1 cellular context compared by ENCODE assay signal in genomic region chr7:5594616-5595544, GRCh38.
A peak's percentile ranks its signal among the peaks of the same experiment; 100 is the strongest.
TF ChIP-seq lines count a peak whose summit lies in the region.

No MANE protein-coding gene starts in this region.

TF ChIP-seq in K562, 482 proteins besides CTCF, POLR2A, EP300 and RAD21 (continued from another document):
- TF ChIP-seq BCLAF1 (IDR thresholded peaks at IDR 0.05; ENCODE audit: borderline replicate concordance in 1 of 2, control insufficient read depth in 1 of 2, low read depth in 2 of 2, low read length in 1 of 2) (0 out of 4 replicates have a peak, but pooled peaks of 1 of the 2 experiments have one; percentile 41), ATF7 (IDR thresholded peaks at IDR 0.05) (no peak), ZNF639 (CRISPR knock-in tag; conservative IDR thresholded peaks at IDR 0.05 in 1 of 2, IDR thresholded peaks at IDR 0.05 in 1 of 2) (no peak), SLC30A9 (CRISPR knock-in tag; IDR thresholded peaks at IDR 0.05) (no peak), KLF1 (tag; IDR thresholded peaks at IDR 0.05) (no peak), SETDB1 (IDR thresholded peaks at IDR 0.05; ENCODE audit: low read length) (peak; percentile 15), ZNF668 (CRISPR knock-in tag; IDR thresholded peaks at IDR 0.05) (no peak), STAT5B (CRISPR knock-in tag; IDR thresholded peaks at IDR 0.05) (no peak), NFE2 (IDR thresholded peaks at IDR 0.05; ENCODE audit: low read depth) (no peak), AFF4 (CRISPR knock-in tag; IDR thresholded peaks at IDR 0.05) (peak; percentile 20), THAP12 (CRISPR knock-in tag; IDR thresholded peaks at IDR 0.05) (0 out of 2 replicates have a peak, but pooled peaks have one; percentile 44), CCNT2 (IDR thresholded peaks at IDR 0.05; ENCODE audit: borderline replicate concordance, extremely low read depth, insufficient read length, low read depth, low read length) (peak; percentile 46), ERF (CRISPR knock-in tag; IDR thresholded peaks at IDR 0.05) (no peak), CBFB (CRISPR knock-in tag; IDR thresholded peaks at IDR 0.05) (0 out of 2 replicates have a peak, but pooled peaks have one; percentile 51), KLF10 (CRISPR knock-in tag; IDR thresholded peaks at IDR 0.05) (no peak), BCOR (IDR thresholded peaks at IDR 0.05) (peak; percentile 73), ZNF512 (tag; IDR thresholded peaks at IDR 0.05) (no peak), ELK1 (CRISPR knock-in tag; IDR thresholded peaks at IDR 0.05) (no peak), E2F3 (CRISPR knock-in tag; IDR thresholded peaks at IDR 0.05) (no peak), OTX1 (CRISPR knock-in tag; IDR thresholded peaks at IDR 0.05) (no peak), SNRNP70 (optimal IDR thresholded peaks at IDR 0.05; ENCODE audit: low read depth, low read length) (no peak), FUS (optimal IDR thresholded peaks at IDR 0.05; ENCODE audit: low read depth, low read length) (no peak), PRPF4 (IDR thresholded peaks at IDR 0.05; ENCODE audit: insufficient read depth, low read depth, low read length, poor library complexity, severe bottlenecking) (no peak), YY1 (IDR thresholded peaks at IDR 0.05; ENCODE audit: borderline replicate concordance in 1 of 3, control insufficient read depth in 1 of 3, extremely low read depth in 1 of 3, insufficient read depth in 3 of 3, insufficient read length in 1 of 3, insufficient replicate concordance in 2 of 3, low read depth in 1 of 3, low read length in 2 of 3) (peak in 1 of 3 experiments; percentile 30), GATAD2B (IDR thresholded peaks at IDR 0.05; ENCODE audit: borderline replicate concordance) (peak; percentile 23; the same call in 1 of the 2 replicates), NR2C1 (IDR thresholded peaks at IDR 0.05) (no peak), NR2C1 (tag; IDR thresholded peaks at IDR 0.05) (no peak), FOXK1 (CRISPR knock-in tag; IDR thresholded peaks at IDR 0.05; ENCODE audit: borderline replicate concordance) (peak; percentile 86; the same call in 1 of the 2 replicates), TOE1 (IDR thresholded peaks at IDR 0.05; ENCODE audit: borderline replicate concordance) (0 out of 2 replicates have a peak, but pooled peaks have one; percentile 16), TOE1 (CRISPR knock-in tag; IDR thresholded peaks at IDR 0.05; ENCODE audit: borderline replicate concordance, low read depth) (no peak)
